Comparison of ENCODE assay signal across 1 cellular context in genomic region chr3:171896341-171896740, GRCh38.
TF ChIP-seq lines count a peak whose summit lies in the region.

No MANE protein-coding gene starts in this region.

TF ChIP-seq in K562, 482 proteins besides CTCF, POLR2A, EP300 and RAD21:
- TF ChIP-seq, protein P1, sequence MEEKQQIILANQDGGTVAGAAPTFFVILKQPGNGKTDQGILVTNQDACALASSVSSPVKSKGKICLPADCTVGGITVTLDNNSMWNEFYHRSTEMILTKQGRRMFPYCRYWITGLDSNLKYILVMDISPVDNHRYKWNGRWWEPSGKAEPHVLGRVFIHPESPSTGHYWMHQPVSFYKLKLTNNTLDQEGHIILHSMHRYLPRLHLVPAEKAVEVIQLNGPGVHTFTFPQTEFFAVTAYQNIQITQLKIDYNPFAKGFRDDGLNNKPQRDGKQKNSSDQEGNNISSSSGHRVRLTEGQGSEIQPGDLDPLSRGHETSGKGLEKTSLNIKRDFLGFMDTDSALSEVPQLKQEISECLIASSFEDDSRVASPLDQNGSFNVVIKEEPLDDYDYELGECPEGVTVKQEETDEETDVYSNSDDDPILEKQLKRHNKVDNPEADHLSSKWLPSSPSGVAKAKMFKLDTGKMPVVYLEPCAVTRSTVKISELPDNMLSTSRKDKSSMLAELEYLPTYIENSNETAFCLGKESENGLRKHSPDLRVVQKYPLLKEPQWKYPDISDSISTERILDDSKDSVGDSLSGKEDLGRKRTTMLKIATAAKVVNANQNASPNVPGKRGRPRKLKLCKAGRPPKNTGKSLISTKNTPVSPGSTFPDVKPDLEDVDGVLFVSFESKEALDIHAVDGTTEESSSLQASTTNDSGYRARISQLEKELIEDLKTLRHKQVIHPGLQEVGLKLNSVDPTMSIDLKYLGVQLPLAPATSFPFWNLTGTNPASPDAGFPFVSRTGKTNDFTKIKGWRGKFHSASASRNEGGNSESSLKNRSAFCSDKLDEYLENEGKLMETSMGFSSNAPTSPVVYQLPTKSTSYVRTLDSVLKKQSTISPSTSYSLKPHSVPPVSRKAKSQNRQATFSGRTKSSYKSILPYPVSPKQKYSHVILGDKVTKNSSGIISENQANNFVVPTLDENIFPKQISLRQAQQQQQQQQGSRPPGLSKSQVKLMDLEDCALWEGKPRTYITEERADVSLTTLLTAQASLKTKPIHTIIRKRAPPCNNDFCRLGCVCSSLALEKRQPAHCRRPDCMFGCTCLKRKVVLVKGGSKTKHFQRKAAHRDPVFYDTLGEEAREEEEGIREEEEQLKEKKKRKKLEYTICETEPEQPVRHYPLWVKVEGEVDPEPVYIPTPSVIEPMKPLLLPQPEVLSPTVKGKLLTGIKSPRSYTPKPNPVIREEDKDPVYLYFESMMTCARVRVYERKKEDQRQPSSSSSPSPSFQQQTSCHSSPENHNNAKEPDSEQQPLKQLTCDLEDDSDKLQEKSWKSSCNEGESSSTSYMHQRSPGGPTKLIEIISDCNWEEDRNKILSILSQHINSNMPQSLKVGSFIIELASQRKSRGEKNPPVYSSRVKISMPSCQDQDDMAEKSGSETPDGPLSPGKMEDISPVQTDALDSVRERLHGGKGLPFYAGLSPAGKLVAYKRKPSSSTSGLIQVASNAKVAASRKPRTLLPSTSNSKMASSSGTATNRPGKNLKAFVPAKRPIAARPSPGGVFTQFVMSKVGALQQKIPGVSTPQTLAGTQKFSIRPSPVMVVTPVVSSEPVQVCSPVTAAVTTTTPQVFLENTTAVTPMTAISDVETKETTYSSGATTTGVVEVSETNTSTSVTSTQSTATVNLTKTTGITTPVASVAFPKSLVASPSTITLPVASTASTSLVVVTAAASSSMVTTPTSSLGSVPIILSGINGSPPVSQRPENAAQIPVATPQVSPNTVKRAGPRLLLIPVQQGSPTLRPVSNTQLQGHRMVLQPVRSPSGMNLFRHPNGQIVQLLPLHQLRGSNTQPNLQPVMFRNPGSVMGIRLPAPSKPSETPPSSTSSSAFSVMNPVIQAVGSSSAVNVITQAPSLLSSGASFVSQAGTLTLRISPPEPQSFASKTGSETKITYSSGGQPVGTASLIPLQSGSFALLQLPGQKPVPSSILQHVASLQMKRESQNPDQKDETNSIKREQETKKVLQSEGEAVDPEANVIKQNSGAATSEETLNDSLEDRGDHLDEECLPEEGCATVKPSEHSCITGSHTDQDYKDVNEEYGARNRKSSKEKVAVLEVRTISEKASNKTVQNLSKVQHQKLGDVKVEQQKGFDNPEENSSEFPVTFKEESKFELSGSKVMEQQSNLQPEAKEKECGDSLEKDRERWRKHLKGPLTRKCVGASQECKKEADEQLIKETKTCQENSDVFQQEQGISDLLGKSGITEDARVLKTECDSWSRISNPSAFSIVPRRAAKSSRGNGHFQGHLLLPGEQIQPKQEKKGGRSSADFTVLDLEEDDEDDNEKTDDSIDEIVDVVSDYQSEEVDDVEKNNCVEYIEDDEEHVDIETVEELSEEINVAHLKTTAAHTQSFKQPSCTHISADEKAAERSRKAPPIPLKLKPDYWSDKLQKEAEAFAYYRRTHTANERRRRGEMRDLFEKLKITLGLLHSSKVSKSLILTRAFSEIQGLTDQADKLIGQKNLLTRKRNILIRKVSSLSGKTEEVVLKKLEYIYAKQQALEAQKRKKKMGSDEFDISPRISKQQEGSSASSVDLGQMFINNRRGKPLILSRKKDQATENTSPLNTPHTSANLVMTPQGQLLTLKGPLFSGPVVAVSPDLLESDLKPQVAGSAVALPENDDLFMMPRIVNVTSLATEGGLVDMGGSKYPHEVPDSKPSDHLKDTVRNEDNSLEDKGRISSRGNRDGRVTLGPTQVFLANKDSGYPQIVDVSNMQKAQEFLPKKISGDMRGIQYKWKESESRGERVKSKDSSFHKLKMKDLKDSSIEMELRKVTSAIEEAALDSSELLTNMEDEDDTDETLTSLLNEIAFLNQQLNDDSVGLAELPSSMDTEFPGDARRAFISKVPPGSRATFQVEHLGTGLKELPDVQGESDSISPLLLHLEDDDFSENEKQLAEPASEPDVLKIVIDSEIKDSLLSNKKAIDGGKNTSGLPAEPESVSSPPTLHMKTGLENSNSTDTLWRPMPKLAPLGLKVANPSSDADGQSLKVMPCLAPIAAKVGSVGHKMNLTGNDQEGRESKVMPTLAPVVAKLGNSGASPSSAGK (IDR thresholded peaks at IDR 0.05) = 0 out of 2 replicates have a peak, but pooled peaks have one; percentile 2
- TF ChIP-seq HOMEZ (CRISPR knock-in tag; IDR thresholded peaks at IDR 0.05) (no peak), FOXO4 (CRISPR knock-in tag; IDR thresholded peaks at IDR 0.05) (no peak)
- TF ChIP-seq, protein P2, sequence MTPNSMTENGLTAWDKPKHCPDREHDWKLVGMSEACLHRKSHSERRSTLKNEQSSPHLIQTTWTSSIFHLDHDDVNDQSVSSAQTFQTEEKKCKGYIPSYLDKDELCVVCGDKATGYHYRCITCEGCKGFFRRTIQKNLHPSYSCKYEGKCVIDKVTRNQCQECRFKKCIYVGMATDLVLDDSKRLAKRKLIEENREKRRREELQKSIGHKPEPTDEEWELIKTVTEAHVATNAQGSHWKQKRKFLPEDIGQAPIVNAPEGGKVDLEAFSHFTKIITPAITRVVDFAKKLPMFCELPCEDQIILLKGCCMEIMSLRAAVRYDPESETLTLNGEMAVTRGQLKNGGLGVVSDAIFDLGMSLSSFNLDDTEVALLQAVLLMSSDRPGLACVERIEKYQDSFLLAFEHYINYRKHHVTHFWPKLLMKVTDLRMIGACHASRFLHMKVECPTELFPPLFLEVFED (CRISPR knock-in tag; conservative IDR thresholded peaks at IDR 0.05) = no peak
- TF ChIP-seq, protein P3, sequence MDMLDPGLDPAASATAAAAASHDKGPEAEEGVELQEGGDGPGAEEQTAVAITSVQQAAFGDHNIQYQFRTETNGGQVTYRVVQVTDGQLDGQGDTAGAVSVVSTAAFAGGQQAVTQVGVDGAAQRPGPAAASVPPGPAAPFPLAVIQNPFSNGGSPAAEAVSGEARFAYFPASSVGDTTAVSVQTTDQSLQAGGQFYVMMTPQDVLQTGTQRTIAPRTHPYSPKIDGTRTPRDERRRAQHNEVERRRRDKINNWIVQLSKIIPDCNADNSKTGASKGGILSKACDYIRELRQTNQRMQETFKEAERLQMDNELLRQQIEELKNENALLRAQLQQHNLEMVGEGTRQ (CRISPR knock-in tag; IDR thresholded peaks at IDR 0.05) = no peak
